ENCODE assay signal across 8 cellular contexts in the genomic region with DNA sequence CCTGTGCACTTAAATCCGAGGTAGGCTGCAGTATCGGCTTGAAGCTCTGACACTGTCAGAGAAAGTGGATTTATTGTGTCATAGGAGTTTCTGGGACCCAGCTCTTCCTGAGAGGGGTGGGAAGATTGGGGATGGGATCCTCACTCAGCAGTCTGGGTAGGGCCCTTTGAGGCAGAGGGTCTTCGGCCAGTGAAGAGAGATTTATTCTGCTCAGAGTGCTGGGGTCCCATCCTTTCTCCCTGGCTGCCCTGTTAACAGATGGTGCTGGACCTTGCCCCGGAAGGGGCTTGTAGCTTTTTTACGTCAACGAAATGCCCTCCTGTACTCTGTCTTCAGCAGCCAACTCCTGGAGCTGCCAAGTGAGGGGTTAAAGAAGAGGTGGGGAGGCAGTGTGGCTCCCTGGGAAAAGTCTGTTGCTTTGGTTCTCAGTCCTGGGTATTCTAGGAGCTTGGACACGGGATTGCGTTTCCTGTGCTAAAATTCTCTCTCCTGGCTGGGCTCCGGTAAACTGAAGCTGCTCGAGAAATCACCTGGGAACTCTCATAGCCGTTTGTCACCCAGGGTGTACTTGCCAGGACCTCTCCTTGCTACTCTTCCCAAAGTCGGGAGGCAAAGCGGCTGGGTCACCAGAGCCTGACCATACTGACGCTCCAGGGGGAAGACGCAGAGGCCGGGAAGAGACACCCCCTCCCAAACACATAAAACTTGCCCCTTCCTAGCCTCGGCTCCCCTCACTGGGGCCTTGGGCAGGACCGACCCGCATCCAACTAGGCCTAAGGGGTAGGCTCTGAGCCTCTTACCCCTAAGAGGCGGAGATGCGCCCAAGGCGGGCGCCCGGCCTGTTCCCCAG. TPM values are rescaled to one million over a fixed set of nuclear protein-coding genes. Genes with fewer than 3 reads are reported as not detected.
DNase-seq lines count a peak whose midpoint lies in the region; ATAC-seq and TF ChIP-seq lines count a peak whose summit lies in the region.

No MANE protein-coding gene starts in this region.

- TF ChIP-seq CTCF in brain microvascular endothelial cell (IDR thresholded peaks at IDR 0.05; ENCODE audit: low read depth, low read length, missing control alignments): no peak

- peak overlapping the region; percentile 87 for H3K4me3 ChIP-seq in brain microvascular endothelial cell (ENCODE audit: low read depth, low read length)

- intact Hi-C loops in left colon (cut with DNase I, micrococcal nuclease): no loop called here

- H3K27ac ChIP-seq in brain microvascular endothelial cell (peak overlapping the region; percentile 98), temporal lobe (ENCODE audit: low read depth, low read length) (peak overlapping the region; percentile 99)

- peak; percentile 13 for ATAC-seq in GM18861 (IDR thresholded peaks at IDR 0.05; ENCODE audit: unreplicated experiment)
- peak; percentile 9 for ATAC-seq in HG03439 (IDR thresholded peaks at IDR 0.05; ENCODE audit: unreplicated experiment)
- ATAC-seq in left colon: peak; percentile 7

- no peak for DNase-seq in brain microvascular endothelial cell
- peak in 1 of 2 donors; percentile 50 for DNase-seq in left colon
- no peak for DNase-seq in kidney tubule cell (ENCODE audit: low spot score)
- no peak for DNase-seq in HK-2 (ENCODE audit: unreplicated experiment)
- no peak for DNase-seq in NCI-H446 (lab: John Stamatoyannopoulos, UW)

- in situ Hi-C loops in brain microvascular endothelial cell (cut with HindIII; ENCODE audit: low pct_ligation_motif_present, low sequenced_read_pairs): no loop called here

- H3K36me3 ChIP-seq in brain microvascular endothelial cell (replicated peaks): peaks cover 9% of the 10 kb centered on the region

- H3K27me3 ChIP-seq in brain microvascular endothelial cell (replicated peaks): no peaks in the 10 kb centered on the region

RNA-seq across cellular contexts. Expression of a gene that starts 0.8 kb away (rescaled TPM):
- total RNA-seq in left colon: 100 to 1,000 TPM; 145 to 148 TPM
- 15.2 TPM for total RNA-seq in temporal lobe

RNA-seq across cellular contexts. Expression of a gene that starts 4.6 kb away (rescaled TPM):
- total RNA-seq in left colon (10 to 100 TPM; 12.9 to 13.9 TPM), temporal lobe (2.5 TPM)

RNA-seq across cellular contexts. Expression of a gene that starts 8.1 kb away (rescaled TPM):
- total RNA-seq in left colon (10 to 100 TPM; 38.3 to 38.5 TPM), temporal lobe (7.6 TPM)

RNA-seq across cellular contexts. Expression of a gene that starts 11.9 kb away (rescaled TPM):
- 100 to 1,000 TPM in 1 of 2 donors, 10 to 100 TPM in 1; 96.2 to 125 TPM for total RNA-seq in left colon
- 32.7 TPM for total RNA-seq in temporal lobe

RNA-seq across cellular contexts. Expression of a gene that starts 51.9 kb away (rescaled TPM):
- 1 to 10 TPM; 2.0 to 3.9 TPM for total RNA-seq in left colon
- 2.0 TPM for total RNA-seq in temporal lobe
